ENCODE assay signal across 9 cellular contexts in the genomic region with DNA sequence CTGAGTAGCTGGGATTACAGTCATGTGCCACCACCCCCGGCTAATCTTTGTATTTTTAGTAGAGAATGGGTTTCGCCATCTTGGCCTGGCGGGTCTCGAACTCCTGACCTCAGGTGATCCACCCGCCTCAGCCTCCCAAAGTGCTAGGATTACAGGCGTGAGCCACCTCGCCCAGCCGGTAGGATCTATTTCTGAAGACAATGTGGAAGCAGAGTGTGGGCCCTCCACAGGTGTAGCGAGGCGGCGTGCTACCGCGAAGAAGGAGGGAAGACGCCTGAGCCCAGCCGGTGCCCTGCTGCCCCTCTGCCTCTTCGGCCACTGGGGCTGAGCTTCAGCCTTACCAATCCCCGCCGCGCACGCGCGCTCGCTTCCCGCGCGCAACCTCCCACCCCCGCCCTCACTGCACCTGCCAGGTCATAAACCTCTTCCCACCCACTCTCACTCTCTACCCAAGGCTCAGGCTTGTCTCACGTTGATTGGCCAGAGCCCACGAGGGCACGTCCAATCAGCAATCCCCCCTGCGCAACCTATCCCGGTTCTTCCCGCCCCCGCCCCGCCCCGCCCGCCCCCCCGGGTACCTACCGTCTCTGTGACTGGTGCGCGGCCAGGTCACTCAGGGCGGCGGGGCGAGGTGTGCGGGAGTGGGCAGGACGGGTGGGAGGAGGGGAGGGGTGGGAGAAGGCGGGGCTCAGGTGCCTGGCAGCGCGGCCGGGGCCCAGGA. TPM values are rescaled to one million over a fixed set of nuclear protein-coding genes. Genes with fewer than 3 reads are reported as not detected.
DNase-seq lines count a peak whose midpoint lies in the region; ATAC-seq and TF ChIP-seq lines count a peak whose summit lies in the region.
"Had no signal": no experiment of that assay in that cellular context is flagged by ENCODE, and none has a peak within 500 bp of the region (broad histone marks: within the 10 kb centered on the region; RNA-seq: fewer than 3 reads in every experiment).

No MANE protein-coding gene starts in this region.

- H3K9me3 ChIP-seq in BE2C = no peaks in the 10 kb centered on the region
- H3K9me3 ChIP-seq in PC-3 (ENCODE audit: low read length) = no peaks in the 10 kb centered on the region
- H3K9me3 ChIP-seq in osteoblast (ENCODE audit: low read depth, low read length) = no peaks in the 10 kb centered on the region
- H3K9me3 ChIP-seq in testis = no peaks in the 10 kb centered on the region

- H3K27ac ChIP-seq in PC-3 (ENCODE audit: low read length) (no peak overlapping the region), osteoblast (ENCODE audit: low read depth, low read length) (no peak overlapping the region), testis (no peak overlapping the region)

- TSS peak; percentile 37 for BruUV-seq in PC-3 (replicated peaks; lab: Mats Ljungman, UMichigan)

- WGBS in testis, 2 donors = 9 to 19% methylated on average over 14 to 47 of the region's 50 CpGs

- TF ChIP-seq CTCF in BE2C (IDR thresholded peaks at IDR 0.05; ENCODE audit: low read depth, low read length) = no peak
- no peak for TF ChIP-seq CTCF in PC-3 (conservative IDR thresholded peaks at IDR 0.05; ENCODE audit: low read depth, low read length)
- no peak for TF ChIP-seq CTCF in osteoblast (IDR thresholded peaks at IDR 0.05; ENCODE audit: extremely low read depth, low read depth, low read length)
- no peak for TF ChIP-seq CTCF in testis (IDR thresholded peaks at IDR 0.05)

- ATAC-seq in GM19395 (IDR thresholded peaks at IDR 0.05; ENCODE audit: unreplicated experiment) (peak; percentile 99), HG03558 (IDR thresholded peaks at IDR 0.05; ENCODE audit: extremely low read depth, unreplicated experiment) (peak; percentile 95), PC-3 (peak; percentile 90)

- POLR2A ChIA-PET in PC-3 (lab: Charles Lee; ENCODE audit: unreplicated experiment) = no interaction called here

- CTCF ChIA-PET in PC-3 (lab: Charles Lee) = interaction anchor here (0.8 kb wide), 1 partner anchor 14 kb away, joined by 5 read pairs; no protein-coding TSS in a partner anchor

- H2AFZ ChIP-seq in PC-3 (ENCODE audit: low read length) (peak overlapping the region; percentile 81), osteoblast (ENCODE audit: low read length) (no peak overlapping the region)

- H3K27me3 ChIP-seq in BE2C = no peaks in the 10 kb centered on the region
- 0 out of 2 replicates have a peak, but pooled peaks cover 24% of the 10 kb centered on the region for H3K27me3 ChIP-seq in PC-3 (ENCODE audit: low read length)
- peaks cover 47% of the 10 kb centered on the region for H3K27me3 ChIP-seq in osteoblast (ENCODE audit: insufficient read depth, low read length)
- no peaks in the 10 kb centered on the region for H3K27me3 ChIP-seq in testis

- H4K20me1 ChIP-seq in PC-3 (ENCODE audit: low read length) = no peaks in the 10 kb centered on the region
- H4K20me1 ChIP-seq in osteoblast (ENCODE audit: insufficient read depth, low read length) = no peaks in the 10 kb centered on the region

- DNase-seq in BE2C = peak; percentile 68
- DNase-seq in PC-3 = peak; percentile 94
- DNase-seq in activated T-helper 9 cell treated with anti-CD3 and anti-CD28 coated beads, Interleukin-2, amount 50 U/mL, for 16 hours (ENCODE audit: low read depth) = peak; percentile 78
- DNase-seq in globus pallidus (ENCODE audit: low spot score) = peak; percentile 11
- peak; percentile 48 for DNase-seq in osteoblast (ENCODE audit: insufficient read length, low spot score, missing footprints)
- peak; percentile 95 for DNase-seq in testis
- DNase-seq: DND-41 had no signal

- H3K4me3 ChIP-seq in BE2C (ENCODE audit: low read depth, low read length) (peak overlapping the region; percentile 34), PC-3 (ENCODE audit: low read length) (peak overlapping the region; percentile 54), osteoblast (ENCODE audit: insufficient read depth, low read length) (no peak overlapping the region), testis (peak overlapping the region; percentile 56 to 64)

- H3K79me2 ChIP-seq in PC-3 (ENCODE audit: low read length) (peaks cover 37% of the 10 kb centered on the region), osteoblast (ENCODE audit: insufficient read depth, low read length) (no peaks in the 10 kb centered on the region)

- H3K9ac ChIP-seq in PC-3 (ENCODE audit: low read length) = no peak overlapping the region

- H3K36me3 ChIP-seq in BE2C = no peaks in the 10 kb centered on the region
- H3K36me3 ChIP-seq in PC-3 (ENCODE audit: low read depth, low read length) = no peaks in the 10 kb centered on the region
- no peaks in the 10 kb centered on the region for H3K36me3 ChIP-seq in osteoblast (ENCODE audit: insufficient read depth, low read length)
- H3K36me3 ChIP-seq in testis (ENCODE audit: low read depth, missing control alignments) = no peaks in the 10 kb centered on the region

- intact Hi-C loops in PC-3 (cut with micrococcal nuclease) (no loop called here), testis (cut with DNase I; ENCODE audit: low total_unique reads) (no loop called here)

- H3K4me1 ChIP-seq in BE2C (no peaks in the 10 kb centered on the region), PC-3 (ENCODE audit: insufficient read depth, low read length) (peaks cover 13% of the 10 kb centered on the region; the same call in 1 of the 2 replicates), osteoblast (ENCODE audit: insufficient read depth, low read length) (no peaks in the 10 kb centered on the region), testis (no peaks in the 10 kb centered on the region)

- peak overlapping the region; percentile 82 for H3K4me2 ChIP-seq in PC-3 (ENCODE audit: low read length)
- no peak overlapping the region for H3K4me2 ChIP-seq in osteoblast (ENCODE audit: insufficient read depth, low read length)

- no peaks in the 10 kb centered on the region for H3K9me2 ChIP-seq in PC-3 (replicated peaks; ENCODE audit: low read length)

- no peaks in the 10 kb centered on the region for H3F3A ChIP-seq in PC-3 (ENCODE audit: low read length, unreplicated experiment)

- TF ChIP-seq POLR2A in testis (IDR thresholded peaks at IDR 0.05) = no peak

RNA-seq across cellular contexts. Expression of gene HOOK1, which starts 0.4 kb away (rescaled TPM):
- polyA plus RNA-seq in BE2C (2012; ENCODE audit: insufficient read depth, insufficient read length, low read depth) = 1.1 TPM
- total RNA-seq in PC-3 (2014; rRNA removed) (5.0 TPM in 2 replicates), osteoblast (not detected in 2 replicates), testis (10 to 100 TPM; 20.1 to 59.8 TPM)
- 65.8 TPM for polyA plus RNA-seq in testis (ENCODE audit: insufficient read depth, low read depth, low replicate concordance)

Comparison
In these comparisons a context has a peak if more than half of its experiments do, and no peak if none do; other contexts are left out.
1. DNase-seq: peak in every context shown above with its lines; median percentile 95 in testis; 94 in PC-3; 78 in activated T-helper 9 cell treated with anti-CD3 and anti-CD28 coated beads, Interleukin-2, amount 50 U/mL, for 16 hours; 68 in BE2C; 48 in osteoblast; 11 in globus pallidus.